In the genomic region with DNA sequence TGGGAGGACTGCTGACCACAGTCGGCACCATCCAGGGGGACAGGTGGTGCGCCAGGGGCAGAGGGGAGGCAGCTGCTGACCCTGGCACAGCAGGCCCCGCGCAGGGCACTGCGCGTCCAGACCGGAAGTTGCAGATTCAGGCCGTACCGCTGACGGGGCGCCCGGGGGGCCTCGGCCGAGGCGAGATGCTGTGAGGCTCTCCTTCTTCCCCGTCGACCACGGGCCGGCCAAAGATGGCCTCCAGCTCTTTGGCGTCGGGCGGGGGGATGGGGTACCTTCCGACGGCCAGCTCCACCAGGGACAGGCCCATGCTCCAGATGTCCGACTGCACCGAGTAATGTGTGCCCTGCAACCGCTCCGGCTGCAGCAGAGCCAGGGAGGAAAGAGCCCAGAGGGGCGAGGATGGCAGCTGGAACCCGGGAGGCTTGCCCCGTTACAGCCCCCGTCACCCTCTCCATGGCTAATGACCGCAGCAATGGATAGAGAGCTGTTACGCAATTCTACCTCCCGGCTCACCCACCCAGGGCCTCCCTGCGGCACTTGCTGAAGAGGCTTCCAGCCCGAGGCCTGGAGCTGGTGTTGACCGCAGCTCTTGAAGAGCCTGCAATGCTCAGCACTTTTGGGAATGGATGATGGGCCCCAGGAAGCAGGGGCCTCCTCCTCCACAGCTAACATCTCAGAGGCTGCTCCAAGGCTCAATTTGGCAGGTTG, we compare ENCODE assay signal across 23 cellular contexts. TPM values are rescaled to one million over a fixed set of nuclear protein-coding genes. Genes with fewer than 3 reads are reported as not detected.
DNase-seq lines count a peak whose midpoint lies in the region; ATAC-seq, FAIRE-seq and TF ChIP-seq lines count a peak whose summit lies in the region.
"Had no signal": no experiment of that assay in that cellular context is flagged by ENCODE, and none has a peak within 500 bp of the region (broad histone marks: within the 10 kb centered on the region; RNA-seq: fewer than 3 reads in every experiment).

No MANE protein-coding gene starts in this region.

- TF ChIP-seq POLR2A in K562 (conservative IDR thresholded peaks at IDR 0.05): no peak
- TF ChIP-seq POLR2A in HepG2 (IDR thresholded peaks at IDR 0.05; ENCODE audit: insufficient read depth in 1 of 2, low read depth in 2 of 2, low read length in 2 of 2): no peak

- H4K20me1 ChIP-seq in K562 (replicated peaks; ENCODE audit: control insufficient read depth, insufficient read depth, low read length) (no peaks in the 10 kb centered on the region), HepG2 (ENCODE audit: insufficient read depth, low read length) (no peaks in the 10 kb centered on the region)

- no TSS peak for BruUV-seq in K562 (replicated peaks; lab: Mats Ljungman, UMichigan)
- BruUV-seq in HepG2 (replicated peaks; lab: Mats Ljungman, UMichigan): no TSS peak

- WGBS in heart right ventricle, 2 donors: 91 to 95% methylated on average over 38 of the region's 38 CpGs
- 96% methylated on average over 29 of the region's 38 CpGs for WGBS in K562 (ENCODE audit: insufficient coverage, low coverage, missing lambda C conversion rate)
- WGBS in HepG2 (ENCODE audit: low lambda C conversion rate): 88% methylated on average over 12 of the region's 38 CpGs

- FAIRE-seq in K562 (lab: Jason Lieb, UNC) (no peak), HepG2 (lab: Jason Lieb, UNC) (no peak)
- FAIRE-seq: HTR-8/SVneo had no signal

- POLR2A ChIA-PET in K562 (lab: Yijun Ruan, JAX): interaction anchor here (0.6 to 1.2 kb wide), 4 partner anchors 9 to 510 kb away, joined by 3 to 6 read pairs (median 4); no protein-coding TSS in a partner anchor
- POLR2A ChIA-PET in HepG2 (lab: Yijun Ruan, JAX): no interaction called here

- no peak for TF ChIP-seq CTCF in left ventricle myocardium inferior (IDR thresholded peaks at IDR 0.05; ENCODE audit: borderline replicate concordance)
- no peak for TF ChIP-seq CTCF in heart right ventricle (IDR thresholded peaks at IDR 0.05)
- TF ChIP-seq CTCF in K562 (IDR thresholded peaks at IDR 0.05 in 2 of 3, conservative IDR thresholded peaks at IDR 0.05 in 1 of 3; ENCODE audit: insufficient read depth in 2 of 3, low read depth in 1 of 3, low read length in 3 of 3): no peak
- TF ChIP-seq CTCF in HepG2 (CRISPR knock-in tag; IDR thresholded peaks at IDR 0.05): no peak

- no peak for TF ChIP-seq RAD21 in K562 (CRISPR knock-in tag; conservative IDR thresholded peaks at IDR 0.05 in 1 of 2, IDR thresholded peaks at IDR 0.05 in 1 of 2)
- TF ChIP-seq RAD21 in HepG2 (CRISPR knock-in tag; IDR thresholded peaks at IDR 0.05): no peak

- in situ Hi-C loops in K562 (cut with MboI) (no loop called here), HepG2 (cut with HindIII; ENCODE audit: extremely low pct_ligation_motif_present, low pct_unique_long_range_greater_than_20kb) (no loop called here)

- H3K4me2 ChIP-seq in K562 (ENCODE audit: insufficient read depth, low read length) (no peak overlapping the region), HepG2 (ENCODE audit: low read depth, low read length) (no peak overlapping the region)
- H3K4me2 ChIP-seq: BLaER1 had no signal

- H3K27ac ChIP-seq in left ventricle myocardium inferior (replicated peaks): peak overlapping the region; percentile 85
- peak overlapping the region in 5 of 10 donors; percentile 68 to 81 (median 76) for H3K27ac ChIP-seq in heart right ventricle
- H3K27ac ChIP-seq in K562 (ENCODE audit: extremely low read depth, low read depth, low read length): no peak overlapping the region
- no peak overlapping the region for H3K27ac ChIP-seq in HepG2 (ENCODE audit: extremely low read length, insufficient read depth, low read length)
- H3K27ac ChIP-seq: BLaER1, HL-60 had no signal

- H3K9ac ChIP-seq in K562 (ENCODE audit: insufficient read depth in 1 of 2, low read depth in 2 of 2, low read length in 2 of 2): no peak overlapping the region
- no peak overlapping the region for H3K9ac ChIP-seq in HepG2 (ENCODE audit: insufficient read depth, low read depth, low read length)
- H3K9ac ChIP-seq: BLaER1 had no signal

- no peaks in the 10 kb centered on the region for H3K9me3 ChIP-seq in left ventricle myocardium inferior (replicated peaks)
- H3K9me3 ChIP-seq in heart right ventricle: no peaks in the 10 kb centered on the region
- H3K9me3 ChIP-seq in K562 (replicated peaks; ENCODE audit: control insufficient read depth, insufficient read depth, low read depth, low read length): no peaks in the 10 kb centered on the region
- H3K9me3 ChIP-seq in HepG2 (ENCODE audit: low read length): no peaks in the 10 kb centered on the region
- H3K9me3 ChIP-seq: BLaER1 had no signal

- no peaks in the 10 kb centered on the region for H3K9me1 ChIP-seq in K562 (ENCODE audit: control insufficient read depth, insufficient read depth, low read length)

- ATAC-seq in heart right ventricle: no peak
- ATAC-seq in K562: no peak
- no peak for ATAC-seq in HepG2

- peaks cover 78% of the 10 kb centered on the region for H3K36me3 ChIP-seq in left ventricle myocardium inferior
- peaks cover 0 to 97% (median 30%) of the 10 kb centered on the region in 9 donors for H3K36me3 ChIP-seq in heart right ventricle
- H3K36me3 ChIP-seq in K562 (ENCODE audit: control insufficient read depth, insufficient read depth, low read length): peaks cover 74% of the 10 kb centered on the region; the same call in 2 of the 3 replicates
- peaks cover 20 to 23% of the 10 kb centered on the region in 2 experiments for H3K36me3 ChIP-seq in HepG2 (replicated peaks in 1 of 2; ENCODE audit: control insufficient read depth in 1 of 2, insufficient read depth in 2 of 2, low read length in 2 of 2)

- H3K4me3 ChIP-seq in left ventricle myocardium inferior (no peak overlapping the region), heart right ventricle (no peak overlapping the region), K562 (no peak overlapping the region), HepG2 (replicated peaks in 1 of 3; ENCODE audit: insufficient read depth in 1 of 3, low read depth in 2 of 3, low read length in 3 of 3) (no peak overlapping the region)
- H3K4me3 ChIP-seq: BLaER1 had no signal

- H3K4me1 ChIP-seq in left ventricle myocardium inferior (peaks cover 29% of the 10 kb centered on the region), heart right ventricle (peaks cover 4 to 31% (median 15%) of the 10 kb centered on the region in 9 donors), K562 (replicated peaks in 1 of 2; ENCODE audit: control insufficient read depth in 2 of 2, insufficient read depth in 2 of 2, low read length in 2 of 2) (peaks cover 0 to 29% of the 10 kb centered on the region in 2 experiments; a peak in 2 of 5 replicates), HepG2 (ENCODE audit: insufficient read depth, low read length) (no peaks in the 10 kb centered on the region)

- intact Hi-C loops in left ventricle myocardium inferior (cut with micrococcal nuclease): no loop called here
- intact Hi-C loops in heart right ventricle (cut with DNase I): no loop called here
- intact Hi-C loops in K562 (cut with micrococcal nuclease): no loop called here
- intact Hi-C loops in HepG2 (cut with micrococcal nuclease; ENCODE audit: unreplicated experiment): no loop called here

- TF ChIP-seq EP300 in K562 (IDR thresholded peaks at IDR 0.05; ENCODE audit: low read length) (no peak), HepG2 (IDR thresholded peaks at IDR 0.05; ENCODE audit: low read depth in 2 of 2, low read length in 2 of 2) (no peak), HepG2 (CRISPR knock-in tag; IDR thresholded peaks at IDR 0.05; ENCODE audit: borderline replicate concordance) (no peak)

- H3K79me2 ChIP-seq in K562 (ENCODE audit: control insufficient read depth, insufficient read depth, low read length) (no peaks in the 10 kb centered on the region), HepG2 (ENCODE audit: insufficient read depth, low read length) (no peaks in the 10 kb centered on the region)

- H3K27me3 ChIP-seq in left ventricle myocardium inferior (ENCODE audit: low read depth): no peaks in the 10 kb centered on the region
- H3K27me3 ChIP-seq in heart right ventricle: no peaks in the 10 kb centered on the region
- no peaks in the 10 kb centered on the region for H3K27me3 ChIP-seq in K562 (ENCODE audit: control insufficient read depth in 2 of 2, insufficient read depth in 2 of 2, low read length in 2 of 2)
- no peaks in the 10 kb centered on the region for H3K27me3 ChIP-seq in HepG2 (ENCODE audit: control insufficient read depth in 1 of 2, insufficient read depth in 2 of 2, low read length in 2 of 2)
- H3K27me3 ChIP-seq: BLaER1 had no signal

- CTCF ChIA-PET in K562 (lab: Yijun Ruan, JAX; ENCODE audit: low intra/inter-chr PET ratio): no interaction called here
- CTCF ChIA-PET in HepG2 (lab: Yijun Ruan, JAX; ENCODE audit: low intra/inter-chr PET ratio, low total read pairs): no interaction called here

- H2AFZ ChIP-seq in K562 (ENCODE audit: low read depth, low read length) (no peak overlapping the region), HepG2 (ENCODE audit: low read length) (no peak overlapping the region)

- DNase-seq in left ventricle myocardium inferior: no peak
- DNase-seq in heart right ventricle: no peak
- peak in 1 of 4 experiments; percentile 22 for DNase-seq in K562 (ENCODE audit: extremely low read depth in 1 of 4, low spot score in 3 of 4)
- no peak for DNase-seq in HepG2 (ENCODE audit: low spot score)
- no peak for DNase-seq in dermis blood vessel endothelial cell
- DNase-seq in iPS-NIHi11 (ENCODE audit: low spot score): no peak
- DNase-seq in NCI-H2029 treated with DMSO at 0.1 percent for 48 hours (lab: John Stamatoyannopoulos, UW): no peak
- no peak for DNase-seq in stimulated activated CD4-positive, alpha-beta T cell treated with anti-CD3 and anti-CD28 coated beads, Interleukin-1b, Interleukin-23, amount 100 ng/mL, for 48 hours
- DNase-seq: CD8-positive, alpha-beta memory T cell; GF-D8; KBM-7; NCI-H1105; NCI-H1694; NCI-H2107; NCI-H2227 treated with DMSO at 0.1 percent for 48 hours; NCI-H526; NK-92 treated with Interleukin-12 subunit alpha and Interleukin-12 subunit beta, amount 100 ng/mL, for 24 hours had no signal

RNA-seq across cellular contexts. Expression of gene MAP2K2, which starts 24.7 kb away (rescaled TPM):
- total RNA-seq in left ventricle myocardium inferior (129 TPM), heart right ventricle (100 to 1,000 TPM in 5 of 10 donors, 10 to 100 TPM in 5; 91.5 to 155 (median 101) TPM), K562 (2014; rRNA removed) (140 and 200 TPM in 2 replicates), K562 (2014; rRNA removed; fragmentation: Illumina TruSeq; extraction: Trizol) (58.3 and 60.9 TPM in 2 replicates), K562 (2015; rRNA removed; fragmentation: Illumina TruSeq; extraction: Trizol) (72.6 and 78.0 TPM in 2 replicates), K562 (2021) (150 and 151 TPM in 2 replicates), HepG2 (2016; rRNA removed; fragmentation: Illumina TruSeq; extraction: Trizol) (72.2 and 80.9 TPM in 2 replicates), dermis blood vessel endothelial cell (152 and 183 TPM in 2 replicates)
- polyA plus RNA-seq in heart right ventricle (100 to 1,000 TPM; 163 to 288 TPM), K562 (2011; rRNA removed) (40.4 and 41.5 TPM in 2 replicates), K562 (2014; fragmentation: Illumina TruSeq; extraction: Trizol) (41.1 and 84.5 TPM in 2 replicates), K562 (2014; fragmentation: Nextera tagmentation; extraction: Ambion mirVana) (1 to 10 TPM; 1.0 to 5.0 TPM), K562 (2014; rRNA removed) (90.7 and 97.4 TPM in 2 replicates), HepG2 (2011; rRNA removed) (70.3 and 88.1 TPM in 2 replicates)
- 38.8 and 113 TPM in 2 replicates for total RNA-seq in K562 (2011; cell fraction: chromatin; rRNA removed; ENCODE audit: low replicate concordance)
- total RNA-seq in K562 (2011; cell fraction: nucleolus; rRNA removed): 81.4 and 92.0 TPM in 2 replicates
- 58.5 and 81.8 TPM in 2 replicates for total RNA-seq in K562 (2011; cell fraction: nucleoplasm; rRNA removed)
- 60.4 and 128 TPM in 2 replicates for polyA plus RNA-seq in K562 (2011; cell fraction: cytosol; rRNA removed)
- 70.1 and 145 TPM in 2 replicates for polyA plus RNA-seq in K562 (2011; cell fraction: nucleus; rRNA removed)
- polyA plus RNA-seq in K562 (2012): 110 and 220 TPM in 2 replicates
- polyA minus RNA-seq in K562 (2011; rRNA and poly(A)+ RNA removed): 14.2 and 24.8 TPM in 2 replicates
- 63.5 and 95.7 TPM in 2 replicates for polyA minus RNA-seq in K562 (2011; cell fraction: cytosol; rRNA and poly(A)+ RNA removed)
- 31.5 and 34.3 TPM in 2 replicates for polyA minus RNA-seq in K562 (2011; cell fraction: nucleus; rRNA and poly(A)+ RNA removed)
- total RNA-seq in HepG2 (2016; cell fraction: cytosol; rRNA removed; fragmentation: Illumina TruSeq; extraction: Trizol; ENCODE audit: low read depth): 141 and 153 TPM in 2 replicates
- 63.3 and 84.3 TPM in 2 replicates for total RNA-seq in HepG2 (2016; cell fraction: insoluble cytoplasmic fraction; rRNA removed; fragmentation: Illumina TruSeq; extraction: Trizol)
- total RNA-seq in HepG2 (2016; cell fraction: membrane; rRNA removed; fragmentation: Illumina TruSeq; extraction: Trizol): 168 and 190 TPM in 2 replicates
- total RNA-seq in HepG2 (2016; cell fraction: nucleus; rRNA removed; fragmentation: Illumina TruSeq; extraction: Trizol): 40.1 and 53.8 TPM in 2 replicates
- polyA plus RNA-seq in HepG2 (2011; cell fraction: cytosol; rRNA removed): 63.3 and 103 TPM in 2 replicates
- 96.2 and 101 TPM in 2 replicates for polyA plus RNA-seq in HepG2 (2011; cell fraction: nucleus; rRNA removed)
- 73.5 and 112 TPM in 2 replicates for polyA plus RNA-seq in HepG2 (2012)
- polyA plus RNA-seq in HepG2 (2016; cell fraction: cytosol; fragmentation: Illumina TruSeq; extraction: Trizol; ENCODE audit: low read depth): 205 and 223 TPM in 2 replicates
- 99.4 and 124 TPM in 2 replicates for polyA plus RNA-seq in HepG2 (2016; cell fraction: insoluble cytoplasmic fraction; fragmentation: Illumina TruSeq; extraction: Trizol; ENCODE audit: low read depth)
- 271 and 285 TPM in 2 replicates for polyA plus RNA-seq in HepG2 (2016; cell fraction: membrane; fragmentation: Illumina TruSeq; extraction: Trizol; ENCODE audit: low read depth)
- 113 and 116 TPM in 2 replicates for polyA plus RNA-seq in HepG2 (2016; cell fraction: nucleus; fragmentation: Illumina TruSeq; extraction: Trizol; ENCODE audit: insufficient read depth, low read depth)
- polyA minus RNA-seq in HepG2 (2011; rRNA and poly(A)+ RNA removed; ENCODE audit: low replicate concordance): 82.8 and 120 TPM in 2 replicates
- polyA minus RNA-seq in HepG2 (2011; cell fraction: cytosol; rRNA and poly(A)+ RNA removed): 55.4 and 61.2 TPM in 2 replicates
- 25.8 and 27.8 TPM in 2 replicates for polyA minus RNA-seq in HepG2 (2011; cell fraction: nucleus; rRNA and poly(A)+ RNA removed)

RNA-seq across cellular contexts. Expression of gene ZBTB7A, which starts 32.5 kb away (rescaled TPM):
- total RNA-seq in left ventricle myocardium inferior: 30.6 TPM
- 10 to 100 TPM; 20.3 to 40.5 (median 26.3) TPM for total RNA-seq in heart right ventricle
- polyA plus RNA-seq in heart right ventricle: 10 to 100 TPM in 1 of 2 donors, 1 to 10 TPM in 1; 9.6 to 13.2 TPM
- 5.4 and 20.2 TPM in 2 replicates for total RNA-seq in K562 (2011; cell fraction: chromatin; rRNA removed; ENCODE audit: low replicate concordance)
- total RNA-seq in K562 (2011; cell fraction: nucleolus; rRNA removed): 10.5 and 12.0 TPM in 2 replicates
- 5.3 and 7.3 TPM in 2 replicates for total RNA-seq in K562 (2011; cell fraction: nucleoplasm; rRNA removed)
- total RNA-seq in K562 (2014; rRNA removed): 10.2 and 13.8 TPM in 2 replicates
- total RNA-seq in K562 (2014; rRNA removed; fragmentation: Illumina TruSeq; extraction: Trizol): 1.6 and 1.8 TPM in 2 replicates
- 4.6 and 4.8 TPM in 2 replicates for total RNA-seq in K562 (2015; rRNA removed; fragmentation: Illumina TruSeq; extraction: Trizol)
- total RNA-seq in K562 (2021): 32.7 and 34.0 TPM in 2 replicates
- polyA plus RNA-seq in K562 (2011; rRNA removed): 2.0 and 2.4 TPM in 2 replicates
- 2.8 and 11.2 TPM in 2 replicates for polyA plus RNA-seq in K562 (2011; cell fraction: cytosol; rRNA removed)
- polyA plus RNA-seq in K562 (2011; cell fraction: nucleus; rRNA removed): 7.4 and 18.4 TPM in 2 replicates
- 8.9 and 10.8 TPM in 2 replicates for polyA plus RNA-seq in K562 (2012)
- 6.3 and 8.3 TPM in 2 replicates for polyA plus RNA-seq in K562 (2014; fragmentation: Illumina TruSeq; extraction: Trizol)
- polyA plus RNA-seq in K562 (2014; fragmentation: Nextera tagmentation; extraction: Ambion mirVana): under 1 TPM; 0.11 to 0.27 TPM
- 10.8 and 11.6 TPM in 2 replicates for polyA plus RNA-seq in K562 (2014; rRNA removed)
- polyA minus RNA-seq in K562 (2011; rRNA and poly(A)+ RNA removed): 1.3 and 1.7 TPM in 2 replicates
- polyA minus RNA-seq in K562 (2011; cell fraction: cytosol; rRNA and poly(A)+ RNA removed): 14.2 and 20.6 TPM in 2 replicates
- 5.4 and 5.8 TPM in 2 replicates for polyA minus RNA-seq in K562 (2011; cell fraction: nucleus; rRNA and poly(A)+ RNA removed)
- total RNA-seq in HepG2 (2016; rRNA removed; fragmentation: Illumina TruSeq; extraction: Trizol): 3.5 and 3.6 TPM in 2 replicates
- total RNA-seq in HepG2 (2016; cell fraction: cytosol; rRNA removed; fragmentation: Illumina TruSeq; extraction: Trizol; ENCODE audit: low read depth): 1.8 TPM in 2 replicates
- 2.7 and 3.2 TPM in 2 replicates for total RNA-seq in HepG2 (2016; cell fraction: insoluble cytoplasmic fraction; rRNA removed; fragmentation: Illumina TruSeq; extraction: Trizol)
- 3.7 and 4.3 TPM in 2 replicates for total RNA-seq in HepG2 (2016; cell fraction: membrane; rRNA removed; fragmentation: Illumina TruSeq; extraction: Trizol)
- 3.0 and 3.1 TPM in 2 replicates for total RNA-seq in HepG2 (2016; cell fraction: nucleus; rRNA removed; fragmentation: Illumina TruSeq; extraction: Trizol)
- polyA plus RNA-seq in HepG2 (2011; rRNA removed): 4.0 and 5.5 TPM in 2 replicates
- polyA plus RNA-seq in HepG2 (2011; cell fraction: cytosol; rRNA removed): 2.9 and 4.8 TPM in 2 replicates
- 23.5 and 34.3 TPM in 2 replicates for polyA plus RNA-seq in HepG2 (2011; cell fraction: nucleus; rRNA removed)
- polyA plus RNA-seq in HepG2 (2012): 4.7 and 6.0 TPM in 2 replicates
- polyA plus RNA-seq in HepG2 (2016; cell fraction: cytosol; fragmentation: Illumina TruSeq; extraction: Trizol; ENCODE audit: low read depth): 0.96 and 1.2 TPM in 2 replicates
- 4.5 and 4.8 TPM in 2 replicates for polyA plus RNA-seq in HepG2 (2016; cell fraction: insoluble cytoplasmic fraction; fragmentation: Illumina TruSeq; extraction: Trizol; ENCODE audit: low read depth)
- polyA plus RNA-seq in HepG2 (2016; cell fraction: membrane; fragmentation: Illumina TruSeq; extraction: Trizol; ENCODE audit: low read depth): 2.7 and 3.0 TPM in 2 replicates
- 9.7 and 9.9 TPM in 2 replicates for polyA plus RNA-seq in HepG2 (2016; cell fraction: nucleus; fragmentation: Illumina TruSeq; extraction: Trizol; ENCODE audit: insufficient read depth, low read depth)
- 4.3 and 12.1 TPM in 2 replicates for polyA minus RNA-seq in HepG2 (2011; rRNA and poly(A)+ RNA removed; ENCODE audit: low replicate concordance)
- 9.4 and 10.5 TPM in 2 replicates for polyA minus RNA-seq in HepG2 (2011; cell fraction: cytosol; rRNA and poly(A)+ RNA removed)
- 5.0 and 5.4 TPM in 2 replicates for polyA minus RNA-seq in HepG2 (2011; cell fraction: nucleus; rRNA and poly(A)+ RNA removed)
- 17.4 and 30.3 TPM in 2 replicates for total RNA-seq in dermis blood vessel endothelial cell

RNA-seq across cellular contexts. Expression of gene CREB3L3, which starts 54.2 kb away (rescaled TPM):
- not detected for total RNA-seq in left ventricle myocardium inferior
- total RNA-seq in heart right ventricle: not detected
- under 1 TPM in 1 of 2 donors, not detected in 1; 0.01 TPM for polyA plus RNA-seq in heart right ventricle
- not detected in 2 replicates for total RNA-seq in K562 (2011; cell fraction: chromatin; rRNA removed; ENCODE audit: low replicate concordance)
- not detected in 2 replicates for total RNA-seq in K562 (2011; cell fraction: nucleolus; rRNA removed)
- not detected in 2 replicates for total RNA-seq in K562 (2011; cell fraction: nucleoplasm; rRNA removed)
- total RNA-seq in K562 (2014; rRNA removed): not detected in 2 replicates
- not detected in 2 replicates for total RNA-seq in K562 (2014; rRNA removed; fragmentation: Illumina TruSeq; extraction: Trizol)
- 0.11 TPM in 1 of 2 replicates, not detected in the other for total RNA-seq in K562 (2015; rRNA removed; fragmentation: Illumina TruSeq; extraction: Trizol)
- 0.07 TPM in 1 of 2 replicates, not detected in the other for total RNA-seq in K562 (2021)
- polyA plus RNA-seq in K562 (2011; rRNA removed): 0.03 TPM in 1 of 2 replicates, not detected in the other
- polyA plus RNA-seq in K562 (2011; cell fraction: cytosol; rRNA removed): not detected in 2 replicates
- polyA plus RNA-seq in K562 (2011; cell fraction: nucleus; rRNA removed): not detected in 2 replicates
- polyA plus RNA-seq in K562 (2012): 0.08 and 0.17 TPM in 2 replicates
- 0.06 TPM in 1 of 2 replicates, not detected in the other for polyA plus RNA-seq in K562 (2014; fragmentation: Illumina TruSeq; extraction: Trizol)
- not detected for polyA plus RNA-seq in K562 (2014; fragmentation: Nextera tagmentation; extraction: Ambion mirVana)
- 0.38 TPM in 1 of 2 replicates, not detected in the other for polyA plus RNA-seq in K562 (2014; rRNA removed)
- not detected in 2 replicates for polyA minus RNA-seq in K562 (2011; rRNA and poly(A)+ RNA removed)
- polyA minus RNA-seq in K562 (2011; cell fraction: cytosol; rRNA and poly(A)+ RNA removed): not detected in 2 replicates
- not detected in 2 replicates for polyA minus RNA-seq in K562 (2011; cell fraction: nucleus; rRNA and poly(A)+ RNA removed)
- total RNA-seq in HepG2 (2016; rRNA removed; fragmentation: Illumina TruSeq; extraction: Trizol): 3.8 and 4.5 TPM in 2 replicates
- 0.61 and 1.3 TPM in 2 replicates for total RNA-seq in HepG2 (2016; cell fraction: cytosol; rRNA removed; fragmentation: Illumina TruSeq; extraction: Trizol; ENCODE audit: low read depth)
- 2.7 and 4.7 TPM in 2 replicates for total RNA-seq in HepG2 (2016; cell fraction: insoluble cytoplasmic fraction; rRNA removed; fragmentation: Illumina TruSeq; extraction: Trizol)
- total RNA-seq in HepG2 (2016; cell fraction: membrane; rRNA removed; fragmentation: Illumina TruSeq; extraction: Trizol): 1.9 and 2.1 TPM in 2 replicates
- 5.9 and 7.0 TPM in 2 replicates for total RNA-seq in HepG2 (2016; cell fraction: nucleus; rRNA removed; fragmentation: Illumina TruSeq; extraction: Trizol)
- 3.8 and 7.0 TPM in 2 replicates for polyA plus RNA-seq in HepG2 (2011; rRNA removed)
- polyA plus RNA-seq in HepG2 (2011; cell fraction: cytosol; rRNA removed): 3.1 and 5.0 TPM in 2 replicates
- 7.4 and 9.2 TPM in 2 replicates for polyA plus RNA-seq in HepG2 (2011; cell fraction: nucleus; rRNA removed)
- 13.4 and 16.9 TPM in 2 replicates for polyA plus RNA-seq in HepG2 (2012)
- polyA plus RNA-seq in HepG2 (2016; cell fraction: cytosol; fragmentation: Illumina TruSeq; extraction: Trizol; ENCODE audit: low read depth): 2.1 and 2.2 TPM in 2 replicates
- polyA plus RNA-seq in HepG2 (2016; cell fraction: insoluble cytoplasmic fraction; fragmentation: Illumina TruSeq; extraction: Trizol; ENCODE audit: low read depth): 11.1 and 13.5 TPM in 2 replicates
- 4.0 and 5.2 TPM in 2 replicates for polyA plus RNA-seq in HepG2 (2016; cell fraction: membrane; fragmentation: Illumina TruSeq; extraction: Trizol; ENCODE audit: low read depth)
- 28.4 and 29.8 TPM in 2 replicates for polyA plus RNA-seq in HepG2 (2016; cell fraction: nucleus; fragmentation: Illumina TruSeq; extraction: Trizol; ENCODE audit: insufficient read depth, low read depth)
- polyA minus RNA-seq in HepG2 (2011; rRNA and poly(A)+ RNA removed; ENCODE audit: low replicate concordance): 0.09 and 2.9 TPM in 2 replicates
- polyA minus RNA-seq in HepG2 (2011; cell fraction: cytosol; rRNA and poly(A)+ RNA removed): 1.7 and 3.2 TPM in 2 replicates
- polyA minus RNA-seq in HepG2 (2011; cell fraction: nucleus; rRNA and poly(A)+ RNA removed): 2.1 and 2.6 TPM in 2 replicates
- total RNA-seq in dermis blood vessel endothelial cell: not detected in 2 replicates
- total RNA-seq: A172; CD8-positive, alpha-beta memory T cell; H7; RPMI7951 had no signal
